In genomic region chr1:171653796-171654704, GRCh38 we compare ENCODE assay signal across 12 cellular contexts. TPM values are rescaled to one million over a fixed set of nuclear protein-coding genes. Genes with fewer than 3 reads are reported as not detected.
DNase-seq lines count a peak whose midpoint lies in the region; ATAC-seq, FAIRE-seq and TF ChIP-seq lines count a peak whose summit lies in the region.
"Had no signal": no experiment of that assay in that cellular context is flagged by ENCODE, and none has a peak within 500 bp of the region (broad histone marks: within the 10 kb centered on the region; RNA-seq: fewer than 3 reads in every experiment).

No MANE protein-coding gene starts in this region.

- H3K4me1 ChIP-seq in astrocyte (ENCODE audit: insufficient read depth, low read length): no peaks in the 10 kb centered on the region
- H3K4me1 ChIP-seq in left ventricle myocardium inferior: peaks cover 49% of the 10 kb centered on the region
- H3K4me1 ChIP-seq in pancreas: no peaks in the 10 kb centered on the region
- H3K4me1 ChIP-seq: BE2C had no signal

- H3K36me3 ChIP-seq in astrocyte (ENCODE audit: insufficient read depth, low read length) (no peaks in the 10 kb centered on the region), left ventricle myocardium inferior (no peaks in the 10 kb centered on the region), pancreas (no peaks in the 10 kb centered on the region)
- H3K36me3 ChIP-seq: BE2C had no signal

- no peaks in the 10 kb centered on the region for H4K20me1 ChIP-seq in astrocyte (ENCODE audit: insufficient read depth, low read length)

- POLR2A ChIA-PET in CD4-positive, alpha-beta T cell (lab: Charles Lee): no interaction called here

- ATAC-seq in pancreas (peak in 3 of 4 donors; percentile 47 to 65 (median 55)), HG02642 (IDR thresholded peaks at IDR 0.05; ENCODE audit: poor library complexity, unreplicated experiment) (no peak)
- no peak for ATAC-seq in CD4-positive, alpha-beta T cell (ENCODE audit: poor library complexity)

- H3K79me2 ChIP-seq in astrocyte (ENCODE audit: insufficient read depth, low read length): no peaks in the 10 kb centered on the region

- H3K4me2 ChIP-seq in astrocyte (ENCODE audit: low read length): peak overlapping the region; percentile 40

- H2AFZ ChIP-seq in astrocyte (ENCODE audit: low read depth, low read length): peak overlapping the region; percentile 64

- no peak overlapping the region for H3K4me3 ChIP-seq in astrocyte (ENCODE audit: insufficient read depth, low read depth, low read length)
- H3K4me3 ChIP-seq in left ventricle myocardium inferior: peak overlapping the region; percentile 44
- H3K4me3 ChIP-seq in pancreas: no peak overlapping the region

- H3K27ac Mint-ChIP-seq in astrocyte (ENCODE audit: unreplicated experiment): no peak overlapping the region
- H3K27ac Mint-ChIP-seq in CD4-positive, alpha-beta T cell: no peak overlapping the region

- H3K9me3 Mint-ChIP-seq in astrocyte (ENCODE audit: unreplicated experiment): no peaks in the 10 kb centered on the region
- H3K9me3 Mint-ChIP-seq in CD4-positive, alpha-beta T cell: no peaks in the 10 kb centered on the region

- H3K4me3 Mint-ChIP-seq in astrocyte (ENCODE audit: unreplicated experiment): no peak overlapping the region
- H3K4me3 Mint-ChIP-seq in CD4-positive, alpha-beta T cell: no peak overlapping the region

- H3K27me3 Mint-ChIP-seq in astrocyte (ENCODE audit: low read depth, unreplicated experiment): no peaks in the 10 kb centered on the region
- peaks cover 24% of the 10 kb centered on the region for H3K27me3 Mint-ChIP-seq in CD4-positive, alpha-beta T cell

- H3K27me3 ChIP-seq in astrocyte (ENCODE audit: insufficient read depth, low read length) (peaks cover 3% of the 10 kb centered on the region), left ventricle myocardium inferior (ENCODE audit: low read depth) (no peaks in the 10 kb centered on the region), pancreas (no peaks in the 10 kb centered on the region)
- peaks cover 12% of the 10 kb centered on the region for H3K27me3 ChIP-seq in CD4-positive, alpha-beta T cell (ENCODE audit: control insufficient read depth, insufficient read depth, low read length)

- H3K27ac ChIP-seq in astrocyte (ENCODE audit: low read depth, low read length) (no peak overlapping the region), left ventricle myocardium inferior (replicated peaks) (peak overlapping the region; percentile 89), pancreas (peak overlapping the region in 3 of 4 donors; percentile 22 to 57 (median 42))
- H3K27ac ChIP-seq in CD4-positive, alpha-beta T cell (ENCODE audit: low read depth, low read length): no peak overlapping the region

- FAIRE-seq in astrocyte (lab: Jason Lieb, UNC): peak; percentile 13
- FAIRE-seq in pancreas (lab: Jason Lieb, UNC): no peak
- FAIRE-seq: keratinocyte had no signal

- WGBS in pancreas, 2 donors: 31 to 36% methylated on average over 7 of the region's 7 CpGs

- CTCF ChIA-PET in CD4-positive, alpha-beta T cell (lab: Charles Lee): interaction anchor here (2.3 kb wide), 1 partner anchor 9 kb away, joined by 6 read pairs; no protein-coding TSS in a partner anchor

- no peak overlapping the region for H3K9ac ChIP-seq in astrocyte (ENCODE audit: low read length)

- H3K36me3 Mint-ChIP-seq in astrocyte (ENCODE audit: low read depth, unreplicated experiment): no peaks in the 10 kb centered on the region
- no peaks in the 10 kb centered on the region for H3K36me3 Mint-ChIP-seq in CD4-positive, alpha-beta T cell (ENCODE audit: low read depth)

- intact Hi-C loops in left ventricle myocardium inferior (cut with micrococcal nuclease) (no loop called here), pancreas (cut with DNase I) (no loop called here)
- intact Hi-C loops in CD4-positive, alpha-beta T cell (cut with DNase I, micrococcal nuclease): no loop called here

- TF ChIP-seq CTCF in astrocyte (IDR thresholded peaks at IDR 0.05; ENCODE audit: insufficient read depth, low read depth, low read length) (no peak), left ventricle myocardium inferior (IDR thresholded peaks at IDR 0.05; ENCODE audit: borderline replicate concordance) (no peak), pancreas (IDR thresholded peaks at IDR 0.05) (no peak)
- no peak for TF ChIP-seq CTCF in CD4-positive, alpha-beta T cell (IDR thresholded peaks at IDR 0.05)

- H3K9me3 ChIP-seq in astrocyte (ENCODE audit: insufficient read depth, low read depth, low read length) (no peaks in the 10 kb centered on the region), left ventricle myocardium inferior (replicated peaks) (no peaks in the 10 kb centered on the region), pancreas (no peaks in the 10 kb centered on the region)
- H3K9me3 ChIP-seq in CD4-positive, alpha-beta T cell (ENCODE audit: control insufficient read depth, low read length): no peaks in the 10 kb centered on the region
- H3K9me3 ChIP-seq: BE2C had no signal

- H3K4me1 Mint-ChIP-seq in astrocyte (ENCODE audit: low read depth, unreplicated experiment): peaks cover 16% of the 10 kb centered on the region
- peaks cover 11% of the 10 kb centered on the region for H3K4me1 Mint-ChIP-seq in CD4-positive, alpha-beta T cell (ENCODE audit: low read depth)

- DNase-seq in AG08396 (ENCODE audit: low spot score) (peak; percentile 50), astrocyte (ENCODE audit: low read depth) (peak; percentile 65), left ventricle myocardium inferior (no peak), pancreas (no peak), NCI-H1694 treated with DMSO at 0.1 percent for 48 hours (lab: John Stamatoyannopoulos, UW) (no peak), occipital lobe (lab: John Stamatoyannopoulos, UW) (no peak)
- DNase-seq in CD4-positive, alpha-beta T cell: no peak
- DNase-seq: activated CD4-positive, alpha-beta T cell treated with anti-CD3 and anti-CD28 coated beads, Interleukin-2, amount 50 U/mL, for 1 hour; BE2C; central memory CD4-positive, alpha-beta T cell had no signal

RNA-seq across cellular contexts. Expression of gene MYOC, which starts 1.6 kb away (rescaled TPM):
- total RNA-seq in astrocyte (not detected in 2 replicates), left ventricle myocardium inferior (1.0 TPM), pancreas (1 to 10 TPM in 2 of 6 donors, under 1 TPM in 2, not detected in 2; 0.19 to 2.3 (median 1.2) TPM), occipital lobe (not detected)
- polyA plus RNA-seq in pancreas: under 1 TPM; 0.26 to 0.42 TPM
- total RNA-seq in CD4-positive, alpha-beta T cell: not detected
- polyA plus RNA-seq: keratinocyte had no signal

RNA-seq across cellular contexts. Expression of gene MYOCOS, which starts 32.0 kb away (rescaled TPM):
- total RNA-seq in astrocyte (not detected in 2 replicates), left ventricle myocardium inferior (not detected), pancreas (not detected), occipital lobe (not detected)
- under 1 TPM in 1 of 2 donors, not detected in 1; 0.05 TPM for polyA plus RNA-seq in pancreas
- under 1 TPM in 1 of 2 experiments, not detected in 1; 0.14 TPM for total RNA-seq in CD4-positive, alpha-beta T cell

Comparison
In these comparisons a context has a peak if more than half of its experiments do, and no peak if none do; other contexts are left out.
1. DNase-seq: peak in AG08396 (single experiment) and astrocyte (single experiment); none in left ventricle myocardium inferior (single experiment), pancreas (0 of 6), NCI-H1694 treated with DMSO at 0.1 percent for 48 hours (single experiment), occipital lobe (single experiment) and CD4-positive, alpha-beta T cell (0 of 10).
2. H3K27ac ChIP-seq: peak in left ventricle myocardium inferior (single experiment) and pancreas (3 of 4); none in astrocyte (single experiment) and CD4-positive, alpha-beta T cell (single experiment).
3. ATAC-seq: peak in pancreas (3 of 4); none in HG02642 (single experiment) and CD4-positive, alpha-beta T cell (single experiment).